In the genomic region with DNA sequence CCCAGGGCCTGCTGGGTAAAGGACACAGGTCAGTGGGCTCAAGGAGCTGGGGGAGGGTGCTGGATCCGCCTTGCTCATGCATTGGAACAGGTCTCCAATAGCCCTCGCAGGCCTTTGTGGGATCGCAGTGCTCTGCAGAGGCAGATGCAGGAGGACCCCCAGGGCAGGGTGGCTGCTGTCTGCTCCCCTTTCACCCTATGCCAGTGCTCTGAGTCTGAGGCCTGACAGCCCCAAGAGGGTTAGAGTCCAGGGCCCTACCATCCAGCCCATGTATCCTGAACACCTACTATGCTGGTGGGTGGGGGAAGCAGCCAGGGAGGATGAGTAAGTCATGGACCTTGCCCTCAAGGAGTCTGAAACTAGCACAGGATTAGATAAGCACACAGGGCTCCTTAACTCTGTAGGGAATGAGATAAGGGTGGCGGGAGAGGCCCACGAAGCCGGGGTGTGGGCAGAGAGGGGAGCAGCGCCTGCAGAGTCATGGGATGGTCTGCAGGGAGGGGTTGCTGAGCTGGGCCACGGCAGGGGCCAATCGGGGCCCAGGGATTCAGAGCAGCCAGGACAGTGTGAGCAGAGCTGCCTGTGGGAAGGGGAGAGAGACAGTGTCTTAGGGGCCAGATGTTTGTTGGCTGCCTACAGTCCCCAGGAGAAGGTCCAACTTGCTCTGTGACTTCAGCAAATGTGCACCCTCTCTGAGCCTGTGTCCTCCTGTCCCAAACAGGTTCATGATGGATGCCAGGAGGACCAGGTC, we compare ENCODE assay signal across 1 cellular context.
TF ChIP-seq lines count a peak whose summit lies in the region.

No MANE protein-coding gene starts in this region.

TF ChIP-seq in GM12878, 131 proteins besides CTCF, POLR2A, EP300 and RAD21:
- TF ChIP-seq BMI1 (IDR thresholded peaks at IDR 0.05; ENCODE audit: borderline replicate concordance) (no peak), SUPT20H (IDR thresholded peaks at IDR 0.05; ENCODE audit: borderline replicate concordance, control insufficient read depth, low read depth, low read length) (no peak), MEF2A (IDR thresholded peaks at IDR 0.05; ENCODE audit: insufficient read depth, low read depth, low read length) (no peak), NBN (IDR thresholded peaks at IDR 0.05) (no peak), ETV6 (conservative IDR thresholded peaks at IDR 0.05 in 1 of 2, IDR thresholded peaks at IDR 0.05 in 1 of 2; ENCODE audit: borderline replicate concordance in 1 of 2, low read depth in 1 of 2) (no peak), MTA3 (IDR thresholded peaks at IDR 0.05; ENCODE audit: borderline replicate concordance, low read length) (no peak), RAD51 (IDR thresholded peaks at IDR 0.05) (no peak), EGR1 (IDR thresholded peaks at IDR 0.05; ENCODE audit: borderline replicate concordance in 1 of 2, low read depth in 2 of 2, low read length in 2 of 2) (no peak), NR2C2 (IDR thresholded peaks at IDR 0.05; ENCODE audit: borderline replicate concordance, control insufficient read depth, insufficient read length, low read depth) (no peak)
- TF ChIP-seq, protein P1, sequence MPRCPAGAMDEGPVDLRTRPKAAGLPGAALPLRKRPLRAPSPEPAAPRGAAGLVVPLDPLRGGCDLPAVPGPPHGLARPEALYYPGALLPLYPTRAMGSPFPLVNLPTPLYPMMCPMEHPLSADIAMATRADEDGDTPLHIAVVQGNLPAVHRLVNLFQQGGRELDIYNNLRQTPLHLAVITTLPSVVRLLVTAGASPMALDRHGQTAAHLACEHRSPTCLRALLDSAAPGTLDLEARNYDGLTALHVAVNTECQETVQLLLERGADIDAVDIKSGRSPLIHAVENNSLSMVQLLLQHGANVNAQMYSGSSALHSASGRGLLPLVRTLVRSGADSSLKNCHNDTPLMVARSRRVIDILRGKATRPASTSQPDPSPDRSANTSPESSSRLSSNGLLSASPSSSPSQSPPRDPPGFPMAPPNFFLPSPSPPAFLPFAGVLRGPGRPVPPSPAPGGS (IDR thresholded peaks at IDR 0.05; ENCODE audit: borderline replicate concordance, insufficient read depth, low read depth, low read length, poor library complexity, severe bottlenecking), result no peak
- TF ChIP-seq, protein P2, sequence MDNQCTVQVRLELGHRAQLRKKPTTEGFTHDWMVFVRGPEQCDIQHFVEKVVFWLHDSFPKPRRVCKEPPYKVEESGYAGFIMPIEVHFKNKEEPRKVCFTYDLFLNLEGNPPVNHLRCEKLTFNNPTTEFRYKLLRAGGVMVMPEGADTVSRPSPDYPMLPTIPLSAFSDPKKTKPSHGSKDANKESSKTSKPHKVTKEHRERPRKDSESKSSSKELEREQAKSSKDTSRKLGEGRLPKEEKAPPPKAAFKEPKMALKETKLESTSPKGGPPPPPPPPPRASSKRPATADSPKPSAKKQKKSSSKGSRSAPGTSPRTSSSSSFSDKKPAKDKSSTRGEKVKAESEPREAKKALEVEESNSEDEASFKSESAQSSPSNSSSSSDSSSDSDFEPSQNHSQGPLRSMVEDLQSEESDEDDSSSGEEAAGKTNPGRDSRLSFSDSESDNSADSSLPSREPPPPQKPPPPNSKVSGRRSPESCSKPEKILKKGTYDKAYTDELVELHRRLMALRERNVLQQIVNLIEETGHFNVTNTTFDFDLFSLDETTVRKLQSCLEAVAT (IDR thresholded peaks at IDR 0.05), result no peak
- TF ChIP-seq, protein P3, sequence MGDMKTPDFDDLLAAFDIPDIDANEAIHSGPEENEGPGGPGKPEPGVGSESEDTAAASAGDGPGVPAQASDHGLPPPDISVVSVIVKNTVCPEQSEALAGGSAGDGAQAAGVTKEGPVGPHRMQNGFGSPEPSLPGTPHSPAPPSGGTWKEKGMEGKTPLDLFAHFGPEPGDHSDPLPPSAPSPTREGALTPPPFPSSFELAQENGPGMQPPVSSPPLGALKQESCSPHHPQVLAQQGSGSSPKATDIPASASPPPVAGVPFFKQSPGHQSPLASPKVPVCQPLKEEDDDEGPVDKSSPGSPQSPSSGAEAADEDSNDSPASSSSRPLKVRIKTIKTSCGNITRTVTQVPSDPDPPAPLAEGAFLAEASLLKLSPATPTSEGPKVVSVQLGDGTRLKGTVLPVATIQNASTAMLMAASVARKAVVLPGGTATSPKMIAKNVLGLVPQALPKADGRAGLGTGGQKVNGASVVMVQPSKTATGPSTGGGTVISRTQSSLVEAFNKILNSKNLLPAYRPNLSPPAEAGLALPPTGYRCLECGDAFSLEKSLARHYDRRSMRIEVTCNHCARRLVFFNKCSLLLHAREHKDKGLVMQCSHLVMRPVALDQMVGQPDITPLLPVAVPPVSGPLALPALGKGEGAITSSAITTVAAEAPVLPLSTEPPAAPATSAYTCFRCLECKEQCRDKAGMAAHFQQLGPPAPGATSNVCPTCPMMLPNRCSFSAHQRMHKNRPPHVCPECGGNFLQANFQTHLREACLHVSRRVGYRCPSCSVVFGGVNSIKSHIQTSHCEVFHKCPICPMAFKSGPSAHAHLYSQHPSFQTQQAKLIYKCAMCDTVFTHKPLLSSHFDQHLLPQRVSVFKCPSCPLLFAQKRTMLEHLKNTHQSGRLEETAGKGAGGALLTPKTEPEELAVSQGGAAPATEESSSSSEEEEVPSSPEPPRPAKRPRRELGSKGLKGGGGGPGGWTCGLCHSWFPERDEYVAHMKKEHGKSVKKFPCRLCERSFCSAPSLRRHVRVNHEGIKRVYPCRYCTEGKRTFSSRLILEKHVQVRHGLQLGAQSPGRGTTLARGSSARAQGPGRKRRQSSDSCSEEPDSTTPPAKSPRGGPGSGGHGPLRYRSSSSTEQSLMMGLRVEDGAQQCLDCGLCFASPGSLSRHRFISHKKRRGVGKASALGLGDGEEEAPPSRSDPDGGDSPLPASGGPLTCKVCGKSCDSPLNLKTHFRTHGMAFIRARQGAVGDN (IDR thresholded peaks at IDR 0.05), result no peak
- TF ChIP-seq, protein P4, sequence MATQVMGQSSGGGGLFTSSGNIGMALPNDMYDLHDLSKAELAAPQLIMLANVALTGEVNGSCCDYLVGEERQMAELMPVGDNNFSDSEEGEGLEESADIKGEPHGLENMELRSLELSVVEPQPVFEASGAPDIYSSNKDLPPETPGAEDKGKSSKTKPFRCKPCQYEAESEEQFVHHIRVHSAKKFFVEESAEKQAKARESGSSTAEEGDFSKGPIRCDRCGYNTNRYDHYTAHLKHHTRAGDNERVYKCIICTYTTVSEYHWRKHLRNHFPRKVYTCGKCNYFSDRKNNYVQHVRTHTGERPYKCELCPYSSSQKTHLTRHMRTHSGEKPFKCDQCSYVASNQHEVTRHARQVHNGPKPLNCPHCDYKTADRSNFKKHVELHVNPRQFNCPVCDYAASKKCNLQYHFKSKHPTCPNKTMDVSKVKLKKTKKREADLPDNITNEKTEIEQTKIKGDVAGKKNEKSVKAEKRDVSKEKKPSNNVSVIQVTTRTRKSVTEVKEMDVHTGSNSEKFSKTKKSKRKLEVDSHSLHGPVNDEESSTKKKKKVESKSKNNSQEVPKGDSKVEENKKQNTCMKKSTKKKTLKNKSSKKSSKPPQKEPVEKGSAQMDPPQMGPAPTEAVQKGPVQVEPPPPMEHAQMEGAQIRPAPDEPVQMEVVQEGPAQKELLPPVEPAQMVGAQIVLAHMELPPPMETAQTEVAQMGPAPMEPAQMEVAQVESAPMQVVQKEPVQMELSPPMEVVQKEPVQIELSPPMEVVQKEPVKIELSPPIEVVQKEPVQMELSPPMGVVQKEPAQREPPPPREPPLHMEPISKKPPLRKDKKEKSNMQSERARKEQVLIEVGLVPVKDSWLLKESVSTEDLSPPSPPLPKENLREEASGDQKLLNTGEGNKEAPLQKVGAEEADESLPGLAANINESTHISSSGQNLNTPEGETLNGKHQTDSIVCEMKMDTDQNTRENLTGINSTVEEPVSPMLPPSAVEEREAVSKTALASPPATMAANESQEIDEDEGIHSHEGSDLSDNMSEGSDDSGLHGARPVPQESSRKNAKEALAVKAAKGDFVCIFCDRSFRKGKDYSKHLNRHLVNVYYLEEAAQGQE (IDR thresholded peaks at IDR 0.05; ENCODE audit: low read depth, low read length), result no peak
- TF ChIP-seq, protein P5, sequence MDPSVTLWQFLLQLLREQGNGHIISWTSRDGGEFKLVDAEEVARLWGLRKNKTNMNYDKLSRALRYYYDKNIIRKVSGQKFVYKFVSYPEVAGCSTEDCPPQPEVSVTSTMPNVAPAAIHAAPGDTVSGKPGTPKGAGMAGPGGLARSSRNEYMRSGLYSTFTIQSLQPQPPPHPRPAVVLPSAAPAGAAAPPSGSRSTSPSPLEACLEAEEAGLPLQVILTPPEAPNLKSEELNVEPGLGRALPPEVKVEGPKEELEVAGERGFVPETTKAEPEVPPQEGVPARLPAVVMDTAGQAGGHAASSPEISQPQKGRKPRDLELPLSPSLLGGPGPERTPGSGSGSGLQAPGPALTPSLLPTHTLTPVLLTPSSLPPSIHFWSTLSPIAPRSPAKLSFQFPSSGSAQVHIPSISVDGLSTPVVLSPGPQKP (IDR thresholded peaks at IDR 0.05; ENCODE audit: low read depth, low read length), result no peak
